10 cellular contexts compared by ENCODE assay signal in genomic region chr17:40564883-40565744, GRCh38. TPM values are rescaled to one million over a fixed set of nuclear protein-coding genes. Genes with fewer than 3 reads are reported as not detected.
DNase-seq lines count a peak whose midpoint lies in the region; ATAC-seq and TF ChIP-seq lines count a peak whose summit lies in the region.
"Had no signal": no experiment of that assay in that cellular context is flagged by ENCODE, and none has a peak within 500 bp of the region (broad histone marks: within the 10 kb centered on the region; RNA-seq: fewer than 3 reads in every experiment).

A gene with protein sequence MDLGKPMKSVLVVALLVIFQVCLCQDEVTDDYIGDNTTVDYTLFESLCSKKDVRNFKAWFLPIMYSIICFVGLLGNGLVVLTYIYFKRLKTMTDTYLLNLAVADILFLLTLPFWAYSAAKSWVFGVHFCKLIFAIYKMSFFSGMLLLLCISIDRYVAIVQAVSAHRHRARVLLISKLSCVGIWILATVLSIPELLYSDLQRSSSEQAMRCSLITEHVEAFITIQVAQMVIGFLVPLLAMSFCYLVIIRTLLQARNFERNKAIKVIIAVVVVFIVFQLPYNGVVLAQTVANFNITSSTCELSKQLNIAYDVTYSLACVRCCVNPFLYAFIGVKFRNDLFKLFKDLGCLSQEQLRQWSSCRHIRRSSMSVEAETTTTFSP (minus strand): TSS chr17:40565472. CDS start chr17:40565409, 63 bp downstream.

- peak; percentile 44 for ATAC-seq in activated naive CD8-positive, alpha-beta T cell treated with anti-CD3 and anti-CD28 coated beads, Interleukin-2, amount 10 ng/mL, durations not matched to agents 7 days and 5 days (ENCODE audit: low read depth)

- peaks cover 23% of the 10 kb centered on the region for H3K4me1 Mint-ChIP-seq in activated naive CD8-positive, alpha-beta T cell treated with anti-CD3 and anti-CD28 coated beads, Interleukin-2, amount 10 ng/mL, durations not matched to agents 7 days and 5 days

- peak within 1 kb of the TSS; percentile 99 for H3K27ac Mint-ChIP-seq in activated naive CD8-positive, alpha-beta T cell treated with anti-CD3 and anti-CD28 coated beads, Interleukin-2, amount 10 ng/mL, durations not matched to agents 7 days and 5 days

- DNase-seq in activated CD4-positive, CD25-positive, alpha-beta regulatory T cell (lab: John Stamatoyannopoulos, UW): peak; percentile 61 to 82 (median 72)
- DNase-seq in activated naive CD8-positive, alpha-beta T cell treated with anti-CD3 and anti-CD28 coated beads, Interleukin-2, amount 10 ng/mL, durations not matched to agents 7 days and 5 days: peak; percentile 84
- peak in 2 of 3 experiments; percentile 53 to 70 for DNase-seq in stimulated activated CD4-positive, alpha-beta T cell treated with anti-CD3 and anti-CD28 coated beads, TNF-alpha, amount 100 ng/mL, for 4 hours (ENCODE audit: low read depth in 3 of 3)
- DNase-seq in NCI-H2081 (lab: John Stamatoyannopoulos, UW) (no peak), amygdala (lab: John Stamatoyannopoulos, UW) (no peak), NCI-H2196 treated with DMSO at 0.1 percent for 48 hours (lab: John Stamatoyannopoulos, UW; ENCODE audit: unreplicated experiment) (no peak), DMS153 (lab: John Stamatoyannopoulos, UW) (no peak)
- DNase-seq: MM.1S had no signal

- peak; percentile 87 for TF ChIP-seq POLR2A in GM15510 (IDR thresholded peaks at IDR 0.05; ENCODE audit: borderline replicate concordance, extremely low read depth, insufficient read length)

- peak within 1 kb of the TSS; percentile 97 for H3K4me3 Mint-ChIP-seq in activated naive CD8-positive, alpha-beta T cell treated with anti-CD3 and anti-CD28 coated beads, Interleukin-2, amount 10 ng/mL, durations not matched to agents 7 days and 5 days

- H3K27me3 Mint-ChIP-seq in activated naive CD8-positive, alpha-beta T cell treated with anti-CD3 and anti-CD28 coated beads, Interleukin-2, amount 10 ng/mL, durations not matched to agents 7 days and 5 days: no peaks in the 10 kb centered on the region

- POLR2A ChIA-PET in activated naive CD8-positive, alpha-beta T cell treated with anti-CD3 and anti-CD28 coated beads, Interleukin-2, amount 10 ng/mL, durations not matched to agents 7 days and 5 days (lab: Charles Lee): interaction anchor here (0.6 to 20.1 kb wide), 17 partner anchors 12 to 1124 kb away, joined by 3 to 579 read pairs (median 14); partner anchors contain the start of genes EIF1 and TOP2A

- peaks cover 60% of the 10 kb centered on the region for H3K36me3 Mint-ChIP-seq in activated naive CD8-positive, alpha-beta T cell treated with anti-CD3 and anti-CD28 coated beads, Interleukin-2, amount 10 ng/mL, durations not matched to agents 7 days and 5 days

- H3K9me3 Mint-ChIP-seq in activated naive CD8-positive, alpha-beta T cell treated with anti-CD3 and anti-CD28 coated beads, Interleukin-2, amount 10 ng/mL, durations not matched to agents 7 days and 5 days: peaks cover 5% of the 10 kb centered on the region

RNA-seq across cellular contexts. Expression of the gene that starts here (rescaled TPM):
- total RNA-seq in activated naive CD8-positive, alpha-beta T cell treated with anti-CD3 and anti-CD28 coated beads, Interleukin-2, amount 10 ng/mL, durations not matched to agents 7 days and 5 days: 100 to 1,000 TPM; 231 to 238 TPM
- total RNA-seq: myocyte had no signal

Comparison
In these comparisons a context has a peak if more than half of its experiments do, and no peak if none do; other contexts are left out.
1. DNase-seq: peak in activated CD4-positive, CD25-positive, alpha-beta regulatory T cell (4 of 4), activated naive CD8-positive, alpha-beta T cell treated with anti-CD3 and anti-CD28 coated beads, Interleukin-2, amount 10 ng/mL, durations not matched to agents 7 days and 5 days (single experiment) and stimulated activated CD4-positive, alpha-beta T cell treated with anti-CD3 and anti-CD28 coated beads, TNF-alpha, amount 100 ng/mL, for 4 hours (2 of 3); none in NCI-H2081 (0 of 2), amygdala (0 of 56), NCI-H2196 treated with DMSO at 0.1 percent for 48 hours (single experiment) and DMS153 (single experiment).